Comparison of ENCODE assay signal across 23 cellular contexts in the genomic region with DNA sequence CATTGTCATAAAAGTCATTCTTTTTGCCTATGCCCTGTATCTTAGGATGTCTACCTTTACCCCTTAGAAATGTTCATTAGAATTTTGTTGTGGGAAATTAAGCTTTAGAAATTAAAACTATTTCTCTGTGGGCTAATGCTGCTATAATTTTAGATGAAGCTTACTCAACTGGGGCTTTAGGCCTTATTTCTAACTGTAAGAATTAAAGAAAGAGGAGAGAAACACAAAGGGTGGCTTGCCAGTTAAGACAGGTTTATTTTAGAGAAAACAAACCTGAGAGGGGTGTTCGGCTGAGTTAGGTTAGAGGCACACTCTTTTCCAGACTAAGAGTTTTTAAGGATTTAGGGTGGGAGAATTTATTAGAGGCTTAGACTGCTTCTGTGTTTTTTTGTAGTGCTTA. TPM values are rescaled to one million over a fixed set of nuclear protein-coding genes. Genes with fewer than 3 reads are reported as not detected.
DNase-seq lines count a peak whose midpoint lies in the region; ATAC-seq, FAIRE-seq and TF ChIP-seq lines count a peak whose summit lies in the region.
"Had no signal": no experiment of that assay in that cellular context is flagged by ENCODE, and none has a peak within 500 bp of the region (broad histone marks: within the 10 kb centered on the region; RNA-seq: fewer than 3 reads in every experiment).

No MANE protein-coding gene starts in this region.

- H3K79me2 ChIP-seq in astrocyte (ENCODE audit: insufficient read depth, low read length) = peaks cover 52% of the 10 kb centered on the region

- POLR2A ChIA-PET in naive thymus-derived CD8-positive, alpha-beta T cell (lab: Charles Lee) = interaction anchor here (0.7 kb wide), 1 partner anchor 30 kb away, joined by 7 read pairs; no protein-coding TSS in a partner anchor

- H4K20me1 ChIP-seq in astrocyte (ENCODE audit: insufficient read depth, low read length) = peaks cover 35% of the 10 kb centered on the region

- peak overlapping the region; percentile 62 for H3K27ac Mint-ChIP-seq in stimulated activated naive CD8-positive, alpha-beta T cell treated with anti-CD3 and anti-CD28 coated beads, Interleukin-15, Interleukin-2, amounts not matched to agents 100 ng/mL and 50 ng/mL, for 24 hours
- H3K27ac Mint-ChIP-seq in stimulated activated naive CD8-positive, alpha-beta T cell treated with anti-CD3 and anti-CD28 coated beads, Interleukin-15, amount 100 ng/mL, for 72 hours = peak overlapping the region in 1 of 2 donors; percentile 10
- H3K27ac Mint-ChIP-seq in astrocyte (ENCODE audit: unreplicated experiment) = no peak overlapping the region
- H3K27ac Mint-ChIP-seq in naive thymus-derived CD8-positive, alpha-beta T cell = peak overlapping the region; percentile 36 to 88 (median 74)
- H3K27ac Mint-ChIP-seq: activated CD4-positive, alpha-beta memory T cell treated with anti-CD3 and anti-CD28 coated beads, Interleukin-2, amount 10 ng/mL, durations not matched to agents 7 days and 5 days had no signal

- no peak for ATAC-seq in stimulated activated naive CD8-positive, alpha-beta T cell treated with anti-CD3 and anti-CD28 coated beads, Interleukin-15, amount 100 ng/mL, for 72 hours
- no peak for ATAC-seq in naive thymus-derived CD8-positive, alpha-beta T cell
- ATAC-seq in HG03175 (IDR thresholded peaks at IDR 0.05; ENCODE audit: unreplicated experiment) = no peak
- ATAC-seq: left cardiac atrium had no signal

- DNase-seq in stimulated activated naive CD8-positive, alpha-beta T cell treated with anti-CD3 and anti-CD28 coated beads, Interleukin-15, amount 100 ng/mL, for 72 hours = no peak
- no peak for DNase-seq in astrocyte (ENCODE audit: low read depth)
- DNase-seq in naive thymus-derived CD8-positive, alpha-beta T cell = no peak
- no peak for DNase-seq in H54 (ENCODE audit: insufficient read length, low spot score)
- no peak for DNase-seq in nucleus accumbens (lab: John Stamatoyannopoulos, UW)
- DNase-seq: activated CD4-positive, alpha-beta memory T cell treated with anti-CD3 and anti-CD28 coated beads, Interleukin-2, amount 10 ng/mL, durations not matched to agents 7 days and 5 days; caudate nucleus; esophagus squamous epithelium; foreskin melanocyte; Karpas-422; left cardiac atrium; mammary epithelial cell; NCI-H1436; NCI-H2081 treated with DMSO at 0.1 percent for 48 hours; NCI-H82; RPMI8226; upper lobe of left lung had no signal

- peaks cover 16% of the 10 kb centered on the region for H3K4me1 ChIP-seq in astrocyte (ENCODE audit: insufficient read depth, low read length)

- no peak overlapping the region for H3K4me2 ChIP-seq in astrocyte (ENCODE audit: low read length)

- H3K27me3 Mint-ChIP-seq in stimulated activated naive CD8-positive, alpha-beta T cell treated with anti-CD3 and anti-CD28 coated beads, Interleukin-15, Interleukin-2, amounts not matched to agents 100 ng/mL and 50 ng/mL, for 24 hours = no peaks in the 10 kb centered on the region
- H3K27me3 Mint-ChIP-seq in stimulated activated naive CD8-positive, alpha-beta T cell treated with anti-CD3 and anti-CD28 coated beads, Interleukin-15, amount 100 ng/mL, for 72 hours = no peaks in the 10 kb centered on the region
- H3K27me3 Mint-ChIP-seq in astrocyte (ENCODE audit: low read depth, unreplicated experiment) = no peaks in the 10 kb centered on the region
- H3K27me3 Mint-ChIP-seq in naive thymus-derived CD8-positive, alpha-beta T cell = no peaks in the 10 kb centered on the region
- H3K27me3 Mint-ChIP-seq: activated CD4-positive, alpha-beta memory T cell treated with anti-CD3 and anti-CD28 coated beads, Interleukin-2, amount 10 ng/mL, durations not matched to agents 7 days and 5 days had no signal

- FAIRE-seq in astrocyte (lab: Jason Lieb, UNC) (no peak), H54 (lab: Jason Lieb, UNC) (no peak)
- FAIRE-seq: GM12892 had no signal

- no peak for TF ChIP-seq POLR2A in H54 (IDR thresholded peaks at IDR 0.05; ENCODE audit: low read depth, low read length)

- no peak overlapping the region for H3K4me3 Mint-ChIP-seq in stimulated activated naive CD8-positive, alpha-beta T cell treated with anti-CD3 and anti-CD28 coated beads, Interleukin-15, Interleukin-2, amounts not matched to agents 100 ng/mL and 50 ng/mL, for 24 hours
- H3K4me3 Mint-ChIP-seq in stimulated activated naive CD8-positive, alpha-beta T cell treated with anti-CD3 and anti-CD28 coated beads, Interleukin-15, amount 100 ng/mL, for 72 hours = no peak overlapping the region
- peak overlapping the region; percentile 4 for H3K4me3 Mint-ChIP-seq in astrocyte (ENCODE audit: unreplicated experiment)
- H3K4me3 Mint-ChIP-seq in naive thymus-derived CD8-positive, alpha-beta T cell = peak overlapping the region in 5 of 10 donors; percentile 1 to 52 (median 2)
- H3K4me3 Mint-ChIP-seq: activated CD4-positive, alpha-beta memory T cell treated with anti-CD3 and anti-CD28 coated beads, Interleukin-2, amount 10 ng/mL, durations not matched to agents 7 days and 5 days had no signal

- peaks cover 37% of the 10 kb centered on the region for H3K36me3 Mint-ChIP-seq in stimulated activated naive CD8-positive, alpha-beta T cell treated with anti-CD3 and anti-CD28 coated beads, Interleukin-15, Interleukin-2, amounts not matched to agents 100 ng/mL and 50 ng/mL, for 24 hours (ENCODE audit: low read depth)
- peaks cover 2% of the 10 kb centered on the region for H3K36me3 Mint-ChIP-seq in astrocyte (ENCODE audit: low read depth, unreplicated experiment)
- peaks cover 0 to 36% (median 10%) of the 10 kb centered on the region in 3 donors for H3K36me3 Mint-ChIP-seq in naive thymus-derived CD8-positive, alpha-beta T cell

- H3K27ac ChIP-seq in astrocyte (ENCODE audit: low read depth, low read length) = no peak overlapping the region
- H3K27ac ChIP-seq: C4-2B, esophagus squamous epithelium, HL-60, SJSA1, upper lobe of left lung had no signal

- no peaks in the 10 kb centered on the region for H3K9me3 ChIP-seq in astrocyte (ENCODE audit: insufficient read depth, low read depth, low read length)
- H3K9me3 ChIP-seq: esophagus squamous epithelium, SJSA1, upper lobe of left lung had no signal

- H3K27me3 ChIP-seq in astrocyte (ENCODE audit: insufficient read depth, low read length) = no peaks in the 10 kb centered on the region
- H3K27me3 ChIP-seq: esophagus squamous epithelium, SJSA1, upper lobe of left lung had no signal

- peaks cover 41% of the 10 kb centered on the region for H3K4me1 Mint-ChIP-seq in stimulated activated naive CD8-positive, alpha-beta T cell treated with anti-CD3 and anti-CD28 coated beads, Interleukin-15, Interleukin-2, amounts not matched to agents 100 ng/mL and 50 ng/mL, for 24 hours (ENCODE audit: low read depth)
- peaks cover 46% of the 10 kb centered on the region for H3K4me1 Mint-ChIP-seq in stimulated activated naive CD8-positive, alpha-beta T cell treated with anti-CD3 and anti-CD28 coated beads, Interleukin-15, amount 100 ng/mL, for 72 hours
- H3K4me1 Mint-ChIP-seq in astrocyte (ENCODE audit: low read depth, unreplicated experiment) = peaks cover 16% of the 10 kb centered on the region
- H3K4me1 Mint-ChIP-seq in naive thymus-derived CD8-positive, alpha-beta T cell = peaks cover 19 to 51% (median 43%) of the 10 kb centered on the region in 4 donors

- no peak overlapping the region for H2AFZ ChIP-seq in astrocyte (ENCODE audit: low read depth, low read length)

- peaks cover 8% of the 10 kb centered on the region for H3K36me3 ChIP-seq in astrocyte (ENCODE audit: insufficient read depth, low read length)

- no peak overlapping the region for H3K4me3 ChIP-seq in astrocyte (ENCODE audit: insufficient read depth, low read depth, low read length)
- H3K4me3 ChIP-seq: esophagus squamous epithelium, SJSA1, upper lobe of left lung had no signal

- H3K9me3 Mint-ChIP-seq in stimulated activated naive CD8-positive, alpha-beta T cell treated with anti-CD3 and anti-CD28 coated beads, Interleukin-15, Interleukin-2, amounts not matched to agents 100 ng/mL and 50 ng/mL, for 24 hours = no peaks in the 10 kb centered on the region
- no peaks in the 10 kb centered on the region for H3K9me3 Mint-ChIP-seq in stimulated activated naive CD8-positive, alpha-beta T cell treated with anti-CD3 and anti-CD28 coated beads, Interleukin-15, amount 100 ng/mL, for 72 hours
- H3K9me3 Mint-ChIP-seq in astrocyte (ENCODE audit: unreplicated experiment) = no peaks in the 10 kb centered on the region
- no peaks in the 10 kb centered on the region for H3K9me3 Mint-ChIP-seq in naive thymus-derived CD8-positive, alpha-beta T cell
- H3K9me3 Mint-ChIP-seq: activated CD4-positive, alpha-beta memory T cell treated with anti-CD3 and anti-CD28 coated beads, Interleukin-2, amount 10 ng/mL, durations not matched to agents 7 days and 5 days had no signal

- H3K9ac ChIP-seq in astrocyte (ENCODE audit: low read length) = no peak overlapping the region

- TF ChIP-seq CTCF in astrocyte (IDR thresholded peaks at IDR 0.05; ENCODE audit: insufficient read depth, low read depth, low read length) = no peak

RNA-seq across cellular contexts. Expression of gene TRIP11, which starts 6.4 kb away (rescaled TPM):
- 48.2 and 50.5 TPM in 2 replicates for total RNA-seq in astrocyte
- 10 to 100 TPM; 70.8 to 76.3 TPM for total RNA-seq in naive thymus-derived CD8-positive, alpha-beta T cell
- polyA plus RNA-seq in naive thymus-derived CD8-positive, alpha-beta T cell = 10 to 100 TPM; 31.4 to 57.6 (median 50.8) TPM
